10 cellular contexts compared by ENCODE assay signal in genomic region chr7:141158562-141158961, GRCh38.
DNase-seq lines count a peak whose midpoint lies in the region; ATAC-seq and TF ChIP-seq lines count a peak whose summit lies in the region.
"Had no signal": no experiment of that assay in that cellular context is flagged by ENCODE, and none has a peak within 500 bp of the region (broad histone marks: within the 10 kb centered on the region; RNA-seq: fewer than 3 reads in every experiment).

No MANE protein-coding gene starts in this region.

- no peaks in the 10 kb centered on the region for H3K9me3 Mint-ChIP-seq in activated T-helper 17 cell treated with anti-CD3 and anti-CD28 coated beads, Interleukin-2, amount 50 U/mL, for 72 hours

- no peaks in the 10 kb centered on the region for H3K27me3 ChIP-seq in spleen (replicated peaks in 1 of 7)
- H3K27me3 ChIP-seq: vagina had no signal

- peaks cover 4% of the 10 kb centered on the region for H3K27me3 Mint-ChIP-seq in activated T-helper 17 cell treated with anti-CD3 and anti-CD28 coated beads, Interleukin-2, amount 50 U/mL, for 72 hours

- intact Hi-C loops in spleen (cut with DNase I; ENCODE audit: low total_unique reads) = no loop called here

- H3K4me3 Mint-ChIP-seq in activated T-helper 17 cell treated with anti-CD3 and anti-CD28 coated beads, Interleukin-2, amount 50 U/mL, for 72 hours = no peak overlapping the region

- TF ChIP-seq POLR2A in spleen (IDR thresholded peaks at IDR 0.05) = no peak

- H3K4me1 ChIP-seq in spleen = no peaks in the 10 kb centered on the region
- H3K4me1 ChIP-seq: lower lobe of right lung, vagina had no signal

- H3K27ac Mint-ChIP-seq in activated T-helper 17 cell treated with anti-CD3 and anti-CD28 coated beads, Interleukin-2, amount 50 U/mL, for 72 hours = no peak overlapping the region

- TF ChIP-seq CTCF in spleen (IDR thresholded peaks at IDR 0.05 in 8 of 11, conservative IDR thresholded peaks at IDR 0.05 in 3 of 11) = no peak

- ATAC-seq in HG02884 (IDR thresholded peaks at IDR 0.05; ENCODE audit: unreplicated experiment) = peak; percentile 74
- peak; percentile 66 for ATAC-seq in activated T-helper 17 cell treated with anti-CD3 and anti-CD28 coated beads, Interleukin-2, amount 50 U/mL, for 72 hours (replicated peaks)

- no peak overlapping the region for H3K27ac ChIP-seq in spleen
- H3K27ac ChIP-seq: lower lobe of right lung, vagina had no signal

- peaks cover 8% of the 10 kb centered on the region for H3K4me1 Mint-ChIP-seq in activated T-helper 17 cell treated with anti-CD3 and anti-CD28 coated beads, Interleukin-2, amount 50 U/mL, for 72 hours

- H3K36me3 ChIP-seq in spleen = no peaks in the 10 kb centered on the region
- H3K36me3 ChIP-seq: lower lobe of right lung, vagina had no signal

- 51 to 62% (median 59%) methylated on average over 4 of the region's 4 CpGs for WGBS in spleen, 5 donors

- peak; percentile 96 for DNase-seq in ELR (ENCODE audit: low read depth)
- peak; percentile 8 for DNase-seq in medulla oblongata (ENCODE audit: extremely low spot score)
- no peak for DNase-seq in putamen (ENCODE audit: low spot score)
- DNase-seq in SHP77 treated with DMSO at 0.1 percent for 48 hours (lab: John Stamatoyannopoulos, UW) = no peak
- no peak for DNase-seq in spleen
- no peak for DNase-seq in NCI-H82 treated with DMSO at 0.1 percent for 48 hours (lab: John Stamatoyannopoulos, UW; ENCODE audit: unreplicated experiment)
- DNase-seq: lower lobe of right lung had no signal

- H3K4me3 ChIP-seq in spleen = no peak overlapping the region
- H3K4me3 ChIP-seq: lower lobe of right lung, vagina had no signal

- H3K9me3 ChIP-seq in spleen = no peaks in the 10 kb centered on the region
- H3K9me3 ChIP-seq: lower lobe of right lung, vagina had no signal

- H3K36me3 Mint-ChIP-seq in activated T-helper 17 cell treated with anti-CD3 and anti-CD28 coated beads, Interleukin-2, amount 50 U/mL, for 72 hours (ENCODE audit: low read depth) = no peaks in the 10 kb centered on the region

Comparison
In these comparisons a context has a peak if more than half of its experiments do, and no peak if none do; other contexts are left out.
1. DNase-seq: peak in ELR (single experiment) and medulla oblongata (single experiment); none in putamen (single experiment), SHP77 treated with DMSO at 0.1 percent for 48 hours (single experiment), spleen (single experiment) and NCI-H82 treated with DMSO at 0.1 percent for 48 hours (single experiment).